ENCODE assay signal across 8 cellular contexts in genomic region chr13:50123002-50123401, GRCh38.
DNase-seq lines count a peak whose midpoint lies in the region; ATAC-seq and TF ChIP-seq lines count a peak whose summit lies in the region.

No MANE protein-coding gene starts in this region.

- H3K79me2 ChIP-seq in OCI-LY3 (ENCODE audit: low read length): peaks cover 17% of the 10 kb centered on the region

- H3K4me1 Mint-ChIP-seq in Calu3 (ENCODE audit: low read depth, unreplicated experiment): peaks cover 14% of the 10 kb centered on the region
- peaks cover 43% of the 10 kb centered on the region for H3K4me1 Mint-ChIP-seq in osteocyte (ENCODE audit: unreplicated experiment)

- H3K27ac Mint-ChIP-seq in Calu3 (ENCODE audit: unreplicated experiment) (peak overlapping the region; percentile 82), osteocyte (ENCODE audit: unreplicated experiment) (peak overlapping the region; percentile 90)

- no TSS peak for BruUV-seq in Calu3 (replicated peaks; lab: Mats Ljungman, UMichigan)

- H2AFZ ChIP-seq in OCI-LY3 (ENCODE audit: low read depth, low read length): no peak overlapping the region

- peak overlapping the region; percentile 88 for H3K4me2 ChIP-seq in OCI-LY3 (ENCODE audit: low read length)

- CTCF ChIA-PET in Calu3 (lab: Charles Lee): no interaction called here

- intact Hi-C loops in Calu3 (cut with micrococcal nuclease; ENCODE audit: unreplicated experiment): loop anchor here (5.0 kb wide), 1 partner anchor 41 kb away; no protein-coding TSS in a partner anchor

- H3K9me3 ChIP-seq in OCI-LY3 (ENCODE audit: insufficient read depth, low read length): no peaks in the 10 kb centered on the region
- H3K9me3 ChIP-seq in endocrine pancreas (ENCODE audit: control insufficient read depth, low read length): no peaks in the 10 kb centered on the region

- H3K27ac ChIP-seq in OCI-LY3 (ENCODE audit: low read length): no peak overlapping the region

- H3K4me3 ChIP-seq in OCI-LY3 (ENCODE audit: low read length) (peak overlapping the region; percentile 85), endocrine pancreas (ENCODE audit: control insufficient read depth, insufficient read depth, low read length) (peak overlapping the region; percentile 97)

- no peaks in the 10 kb centered on the region for H3K9me3 Mint-ChIP-seq in Calu3 (ENCODE audit: low read depth, unreplicated experiment)
- H3K9me3 Mint-ChIP-seq in osteocyte (ENCODE audit: unreplicated experiment): no peaks in the 10 kb centered on the region

- peak overlapping the region; percentile 89 for H3K4me3 Mint-ChIP-seq in Calu3 (ENCODE audit: low read depth, unreplicated experiment)
- H3K4me3 Mint-ChIP-seq in osteocyte (ENCODE audit: unreplicated experiment): peak overlapping the region; percentile 81

- 0 out of 2 replicates have a peak, but pooled peaks cover 6% of the 10 kb centered on the region for H4K20me1 ChIP-seq in OCI-LY3 (ENCODE audit: insufficient read depth, low read length)

- peak overlapping the region; percentile 87; the same call in 1 of the 2 replicates for H3K9ac ChIP-seq in OCI-LY3 (ENCODE audit: low read length)
- H3K9ac ChIP-seq in endocrine pancreas (ENCODE audit: control insufficient read depth, insufficient read depth, low read length): peak overlapping the region; percentile 88

- no peaks in the 10 kb centered on the region for H3K36me3 ChIP-seq in OCI-LY3 (replicated peaks; ENCODE audit: low read depth, low read length)
- H3K36me3 ChIP-seq in endocrine pancreas (ENCODE audit: control insufficient read depth, insufficient read depth, low read length): no peaks in the 10 kb centered on the region

- ATAC-seq in HG02884 (IDR thresholded peaks at IDR 0.05; ENCODE audit: unreplicated experiment) (no peak), GM21528 (IDR thresholded peaks at IDR 0.05; ENCODE audit: low FRiP score, unreplicated experiment) (no peak)

- no peaks in the 10 kb centered on the region for H3K27me3 Mint-ChIP-seq in Calu3 (ENCODE audit: unreplicated experiment)
- no peaks in the 10 kb centered on the region for H3K27me3 Mint-ChIP-seq in osteocyte (ENCODE audit: unreplicated experiment)

- H3K27me3 ChIP-seq in OCI-LY3 (ENCODE audit: low read depth, low read length) (0 out of 2 replicates have a peak, but pooled peaks cover 8% of the 10 kb centered on the region), endocrine pancreas (ENCODE audit: control insufficient read depth, insufficient read depth, low read length) (peaks cover under 1% of the 10 kb centered on the region)

- H3K36me3 Mint-ChIP-seq in Calu3 (ENCODE audit: insufficient read depth, unreplicated experiment) (peaks cover 32% of the 10 kb centered on the region), osteocyte (ENCODE audit: unreplicated experiment) (peaks cover 8% of the 10 kb centered on the region)

- DNase-seq in Calu3 (no peak), osteocyte (ENCODE audit: extremely low spot score, unreplicated experiment) (no peak), NCI-H187 treated with DMSO at 0.1 percent for 48 hours (lab: John Stamatoyannopoulos, UW) (no peak)
- DNase-seq in stimulated activated CD4-positive, alpha-beta T cell treated with anti-CD3 and anti-CD28 coated beads, Interleukin-4, amount 100 ng/mL, for 1 hour: no peak

- H3K4me1 ChIP-seq in OCI-LY3 (ENCODE audit: low read length) (peaks cover 50% of the 10 kb centered on the region), endocrine pancreas (ENCODE audit: control insufficient read depth, insufficient read depth, low read length) (peaks cover 6% of the 10 kb centered on the region)

- no peak for TF ChIP-seq CTCF in Calu3 (IDR thresholded peaks at IDR 0.05; ENCODE audit: unreplicated experiment)
- no peak for TF ChIP-seq CTCF in OCI-LY3 (IDR thresholded peaks at IDR 0.05; ENCODE audit: low read depth, low read length)
- no peak for TF ChIP-seq CTCF in osteocyte (IDR thresholded peaks at IDR 0.05)
